ENCODE assay signal across 12 cellular contexts in the genomic region with DNA sequence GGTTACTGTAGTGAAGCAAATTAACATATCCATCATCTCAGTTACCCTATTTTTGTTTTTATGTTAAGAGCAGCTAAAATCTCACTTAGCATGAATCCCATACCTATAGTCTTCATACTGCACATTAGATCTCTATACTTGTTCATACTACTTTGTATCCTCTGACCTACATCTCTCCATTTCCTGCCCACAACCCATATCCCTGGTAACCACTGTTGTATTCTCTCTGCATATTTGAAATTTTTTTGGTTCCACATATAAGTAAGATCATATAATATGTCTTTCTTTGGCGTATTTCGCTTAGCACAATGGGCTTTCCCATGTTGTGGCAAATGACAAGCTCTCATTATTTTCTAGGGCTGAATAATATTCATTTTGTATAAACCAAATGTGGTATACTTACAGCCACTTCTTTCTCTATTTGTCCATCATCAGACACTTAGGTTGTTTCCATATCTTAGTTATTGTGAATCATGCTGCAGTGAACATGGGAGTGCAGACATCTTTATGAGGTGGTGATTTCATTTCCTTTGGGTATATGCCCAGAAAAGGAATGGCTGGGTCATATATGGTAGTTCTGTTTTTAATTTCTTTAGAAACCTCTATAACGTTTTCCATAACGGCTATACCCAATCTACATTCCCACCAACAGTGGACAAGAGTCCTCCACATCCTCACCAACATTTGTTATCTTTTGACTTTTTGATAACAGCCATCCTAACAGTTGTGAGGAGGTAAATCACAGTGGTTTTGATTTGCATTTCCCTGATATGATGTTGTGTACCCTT. TPM values are rescaled to one million over a fixed set of nuclear protein-coding genes. Genes with fewer than 3 reads are reported as not detected.
DNase-seq lines count a peak whose midpoint lies in the region; ATAC-seq and TF ChIP-seq lines count a peak whose summit lies in the region.
"Had no signal": no experiment of that assay in that cellular context is flagged by ENCODE, and none has a peak within 500 bp of the region (broad histone marks: within the 10 kb centered on the region; RNA-seq: fewer than 3 reads in every experiment).

No MANE protein-coding gene starts in this region.

- H3K9me3 Mint-ChIP-seq in activated naive CD8-positive, alpha-beta T cell treated with anti-CD3 and anti-CD28 coated beads, Interleukin-2, amount 50 U/mL, for 24 hours: peaks cover 31% of the 10 kb centered on the region
- H3K9me3 Mint-ChIP-seq in immature natural killer cell (peaks cover 0 to 2% (median 0%) of the 10 kb centered on the region in 6 donors), Caco-2 (ENCODE audit: unreplicated experiment) (no peaks in the 10 kb centered on the region)

- no peaks in the 10 kb centered on the region for H3K4me1 ChIP-seq in sigmoid colon
- H3K4me1 ChIP-seq in Caco-2: no peaks in the 10 kb centered on the region

- TF ChIP-seq CTCF in AG04450 (IDR thresholded peaks at IDR 0.05; ENCODE audit: low read depth, low read length) (no peak), sigmoid colon (IDR thresholded peaks at IDR 0.05) (no peak), Caco-2 (IDR thresholded peaks at IDR 0.05; ENCODE audit: insufficient read depth in 1 of 2, low read depth in 1 of 2, low read length in 1 of 2, severe bottlenecking in 1 of 2, unreplicated experiment in 1 of 2) (no peak)

- peak; percentile 86 for ATAC-seq in activated naive CD8-positive, alpha-beta T cell treated with anti-CD3 and anti-CD28 coated beads, Interleukin-2, amount 50 U/mL, for 24 hours
- ATAC-seq in GM18870 (IDR thresholded peaks at IDR 0.05; ENCODE audit: unreplicated experiment): no peak
- ATAC-seq: K562 had no signal

- no peak for TF ChIP-seq POLR2A in sigmoid colon (IDR thresholded peaks at IDR 0.05)

- intact Hi-C loops in sigmoid colon (cut with DNase I): no loop called here
- intact Hi-C loops in Caco-2 (cut with micrococcal nuclease; ENCODE audit: unreplicated experiment): no loop called here

- H3K27ac Mint-ChIP-seq in activated naive CD8-positive, alpha-beta T cell treated with anti-CD3 and anti-CD28 coated beads, Interleukin-2, amount 50 U/mL, for 24 hours: peak overlapping the region; percentile 99
- peak overlapping the region in 3 of 6 donors; percentile 2 to 38 (median 34) for H3K27ac Mint-ChIP-seq in immature natural killer cell
- H3K27ac Mint-ChIP-seq in Caco-2 (ENCODE audit: unreplicated experiment): no peak overlapping the region

- H3K27me3 Mint-ChIP-seq in activated naive CD8-positive, alpha-beta T cell treated with anti-CD3 and anti-CD28 coated beads, Interleukin-2, amount 50 U/mL, for 24 hours: no peaks in the 10 kb centered on the region
- H3K27me3 Mint-ChIP-seq in immature natural killer cell (ENCODE audit: low read depth in 3 of 3) (peaks cover 0 to 2% (median 0%) of the 10 kb centered on the region in 3 donors), Caco-2 (ENCODE audit: insufficient read depth, unreplicated experiment) (peaks cover 11% of the 10 kb centered on the region)

- H3K9me3 ChIP-seq in AG04450 (ENCODE audit: control insufficient read depth, insufficient read depth, low read length) (no peaks in the 10 kb centered on the region), sigmoid colon (no peaks in the 10 kb centered on the region), Caco-2 (no peaks in the 10 kb centered on the region)

- H3K27me3 ChIP-seq in AG04450 (ENCODE audit: control insufficient read depth, insufficient read depth, low read length) (no peaks in the 10 kb centered on the region), sigmoid colon (no peaks in the 10 kb centered on the region), Caco-2 (replicated peaks; ENCODE audit: control insufficient read depth, insufficient read depth, low read length) (no peaks in the 10 kb centered on the region)
- H3K27me3 ChIP-seq: dorsolateral prefrontal cortex had no signal

- WGBS in sigmoid colon, 2 donors: 63 to 80% methylated on average over 4 of the region's 4 CpGs

- CTCF ChIA-PET in AG04450 (lab: Charles Lee) (interaction anchor here (1.0 kb wide), 1 partner anchor 312 kb away, joined by 3 read pairs; no protein-coding TSS in a partner anchor), Caco-2 (lab: Charles Lee) (no interaction called here)

- POLR2A ChIA-PET in AG04450 (lab: Yijun Ruan, JAX): no interaction called here
- POLR2A ChIA-PET in Caco-2 (lab: Charles Lee): no interaction called here

- DNase-seq in AG04450 (ENCODE audit: low read depth, low spot score) (peak; percentile 30), H4 (ENCODE audit: low spot score) (peak; percentile 24), immature natural killer cell (peak in 2 of 3 donors; percentile 18 to 32), SKM-1 (lab: John Stamatoyannopoulos, UW; ENCODE audit: unreplicated experiment) (no peak), sigmoid colon (no peak), Caco-2 (no peak)
- no peak for DNase-seq in activated naive CD8-positive, alpha-beta T cell treated with anti-CD3 and anti-CD28 coated beads, Interleukin-2, amount 50 U/mL, for 24 hours
- DNase-seq: activated CD8-positive, alpha-beta memory T cell treated with anti-CD3 and anti-CD28 coated beads, Interleukin-2, amount 50 U/mL, for 4 hours; dorsolateral prefrontal cortex; NCI-H2171 had no signal

- H3K4me1 Mint-ChIP-seq in activated naive CD8-positive, alpha-beta T cell treated with anti-CD3 and anti-CD28 coated beads, Interleukin-2, amount 50 U/mL, for 24 hours: peaks cover 98% of the 10 kb centered on the region
- H3K4me1 Mint-ChIP-seq in immature natural killer cell (peaks cover 6 to 18% of the 10 kb centered on the region in 2 donors), Caco-2 (ENCODE audit: low read depth, unreplicated experiment) (no peaks in the 10 kb centered on the region)

- peaks cover 83% of the 10 kb centered on the region for H3K36me3 Mint-ChIP-seq in activated naive CD8-positive, alpha-beta T cell treated with anti-CD3 and anti-CD28 coated beads, Interleukin-2, amount 50 U/mL, for 24 hours (ENCODE audit: low read depth)
- H3K36me3 Mint-ChIP-seq in immature natural killer cell (peaks cover 0 to 5% (median 0%) of the 10 kb centered on the region in 3 donors), Caco-2 (ENCODE audit: insufficient read depth, unreplicated experiment) (no peaks in the 10 kb centered on the region)

- BruUV-seq in Caco-2 (replicated peaks; lab: Mats Ljungman, UMichigan): no TSS peak

- H3K36me3 ChIP-seq in sigmoid colon (no peaks in the 10 kb centered on the region), Caco-2 (ENCODE audit: control insufficient read depth, insufficient read depth, low read length) (no peaks in the 10 kb centered on the region)

- H3K4me3 ChIP-seq in AG04450 (ENCODE audit: low read depth, low read length): no peak overlapping the region
- no peak overlapping the region for H3K4me3 ChIP-seq in sigmoid colon
- no peak overlapping the region for H3K4me3 ChIP-seq in Caco-2 (ENCODE audit: low read depth, low read length)
- H3K4me3 ChIP-seq: dorsolateral prefrontal cortex, K562 had no signal

- peak overlapping the region; percentile 48 for H3K4me3 Mint-ChIP-seq in activated naive CD8-positive, alpha-beta T cell treated with anti-CD3 and anti-CD28 coated beads, Interleukin-2, amount 50 U/mL, for 24 hours
- H3K4me3 Mint-ChIP-seq in immature natural killer cell (no peak overlapping the region), Caco-2 (ENCODE audit: unreplicated experiment) (no peak overlapping the region)

- no peak overlapping the region for H3K27ac ChIP-seq in AG04450 (ENCODE audit: low read depth, low read length)
- H3K27ac ChIP-seq in sigmoid colon: no peak overlapping the region
- H3K27ac ChIP-seq: dorsolateral prefrontal cortex had no signal

- no peak for TF ChIP-seq EP300 in sigmoid colon (IDR thresholded peaks at IDR 0.05)

RNA-seq across cellular contexts. Expression of a gene that starts 39.8 kb away (rescaled TPM):
- polyA plus RNA-seq in AG04450 (2011; rRNA removed): 2.2 and 2.3 TPM in 2 replicates
- polyA minus RNA-seq in AG04450 (2011; rRNA and poly(A)+ RNA removed): 9.0 and 10.1 TPM in 2 replicates
- total RNA-seq in H4 (2014; rRNA removed; shearing (Covaris generic)): 0.06 and 0.31 TPM in 2 replicates
- polyA plus RNA-seq in immature natural killer cell: 1 to 10 TPM; 2.3 to 8.1 (median 8.0) TPM
- total RNA-seq in sigmoid colon: 1 to 10 TPM; 1.1 to 4.6 (median 2.1) TPM
- polyA plus RNA-seq in sigmoid colon: 1 to 10 TPM in 1 of 3 donors, under 1 TPM in 2; under 0.01 to 5.6 (median 0.23) TPM
- total RNA-seq in Caco-2 (2022): 0.32 and 0.43 TPM in 2 replicates

Comparison
In these comparisons a context has a peak if more than half of its experiments do, and no peak if none do; other contexts are left out.
1. DNase-seq: peak in AG04450 (single experiment), H4 (single experiment) and immature natural killer cell (2 of 3); none in activated naive CD8-positive, alpha-beta T cell treated with anti-CD3 and anti-CD28 coated beads, Interleukin-2, amount 50 U/mL, for 24 hours (single experiment), SKM-1 (single experiment), sigmoid colon (single experiment) and Caco-2 (0 of 2).